16 cellular contexts compared by ENCODE assay signal in the genomic region with DNA sequence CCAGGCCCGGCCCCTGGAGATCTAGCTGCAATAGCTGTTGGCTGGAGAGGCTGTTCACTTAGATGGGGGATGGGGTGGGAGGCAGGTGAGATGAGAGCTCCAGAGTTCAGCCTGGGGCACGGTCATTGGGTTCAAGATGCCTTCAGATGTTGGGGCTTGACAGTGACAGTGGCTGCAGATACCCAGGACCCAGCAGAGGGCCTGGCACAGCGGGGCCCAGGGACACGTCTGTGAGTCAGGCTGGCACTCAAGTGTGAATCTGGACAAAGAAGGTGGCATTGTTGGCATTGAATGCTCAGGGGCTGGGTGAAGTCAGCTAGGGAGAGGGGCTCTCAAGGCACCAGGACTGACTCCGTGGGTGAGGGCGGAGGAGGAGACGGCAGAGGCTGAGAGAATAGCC.
DNase-seq lines count a peak whose midpoint lies in the region; ATAC-seq and TF ChIP-seq lines count a peak whose summit lies in the region.
"Had no signal": no experiment of that assay in that cellular context is flagged by ENCODE, and none has a peak within 500 bp of the region (broad histone marks: within the 10 kb centered on the region; RNA-seq: fewer than 3 reads in every experiment).

No MANE protein-coding gene starts in this region.

- no TSS peak for BruUV-seq in OCI-LY7 (replicated peaks; lab: Mats Ljungman, UMichigan)

- H3K9me3 ChIP-seq in OCI-LY7 (ENCODE audit: low read length) (no peaks in the 10 kb centered on the region), neutrophil (no peaks in the 10 kb centered on the region)
- H3K9me3 ChIP-seq: right lobe of liver had no signal

- peaks cover 5% of the 10 kb centered on the region for H3K9me3 Mint-ChIP-seq in T-helper 1 cell treated with Interleukin-12 subunit alpha and Interleukin-12 subunit beta and Interleukin-4 antibody, amounts not matched to agents 30 μg/mL and 1 μg/mL, for 36 hours
- H3K9me3 Mint-ChIP-seq in effector memory CD8-positive, alpha-beta T cell, result no peaks in the 10 kb centered on the region

- DNase-seq in T-helper 1 cell (no peak), OCI-LY7 (ENCODE audit: low spot score) (no peak), CD1c-positive myeloid dendritic cell (ENCODE audit: extremely low spot score) (no peak), foreskin keratinocyte (no peak)
- DNase-seq in effector memory CD8-positive, alpha-beta T cell, result no peak
- DNase-seq in activated CD4-positive, CD25-positive, alpha-beta regulatory T cell (lab: John Stamatoyannopoulos, UW), result no peak
- DNase-seq: DMS 273 treated with DMSO at 0.1 percent for 48 hours, foreskin fibroblast, NCI-H1417, NCI-H226, PC-3, T-helper 9 cell had no signal

- H3K4me1 Mint-ChIP-seq in T-helper 1 cell treated with Interleukin-12 subunit alpha and Interleukin-12 subunit beta and Interleukin-4 antibody, amounts not matched to agents 30 μg/mL and 1 μg/mL, for 36 hours (ENCODE audit: low read depth), result peaks cover 77% of the 10 kb centered on the region
- H3K4me1 Mint-ChIP-seq in effector memory CD8-positive, alpha-beta T cell (ENCODE audit: low read depth in 2 of 2), result peaks cover 79 to 87% of the 10 kb centered on the region in 2 donors

- H3K36me3 ChIP-seq in OCI-LY7 (ENCODE audit: insufficient read depth, low read length) (peaks cover 81% of the 10 kb centered on the region), neutrophil (no peaks in the 10 kb centered on the region)
- H3K36me3 ChIP-seq: right lobe of liver had no signal

- TF ChIP-seq CTCF in OCI-LY7 (conservative IDR thresholded peaks at IDR 0.05; ENCODE audit: low read length) (no peak), neutrophil (IDR thresholded peaks at IDR 0.05) (no peak), foreskin keratinocyte (conservative IDR thresholded peaks at IDR 0.05) (no peak)

- peaks cover 54% of the 10 kb centered on the region for H3K36me3 Mint-ChIP-seq in T-helper 1 cell treated with Interleukin-12 subunit alpha and Interleukin-12 subunit beta and Interleukin-4 antibody, amounts not matched to agents 30 μg/mL and 1 μg/mL, for 36 hours (ENCODE audit: low read depth)
- peaks cover 51% of the 10 kb centered on the region for H3K36me3 Mint-ChIP-seq in effector memory CD8-positive, alpha-beta T cell (ENCODE audit: insufficient read depth)

- H3K4me2 ChIP-seq in OCI-LY7 (ENCODE audit: low read length), result peak overlapping the region; percentile 82; the same call in 1 of the 2 replicates

- no peaks in the 10 kb centered on the region for H3K27me3 ChIP-seq in neutrophil
- H3K27me3 ChIP-seq in foreskin keratinocyte, result no peaks in the 10 kb centered on the region
- H3K27me3 ChIP-seq: right lobe of liver had no signal

- H3K4me3 ChIP-seq in OCI-LY7 (ENCODE audit: low read depth, low read length, poor library complexity, severe bottlenecking) (no peak overlapping the region), neutrophil (ENCODE audit: low read depth in 1 of 2, low read length in 1 of 2) (no peak overlapping the region)
- H3K4me3 ChIP-seq: right lobe of liver had no signal

- H3K4me3 Mint-ChIP-seq in T-helper 1 cell treated with Interleukin-12 subunit alpha and Interleukin-12 subunit beta and Interleukin-4 antibody, amounts not matched to agents 30 μg/mL and 1 μg/mL, for 36 hours, result no peak overlapping the region
- H3K4me3 Mint-ChIP-seq in effector memory CD8-positive, alpha-beta T cell, result peak overlapping the region; percentile 22 to 35

- H3K27ac ChIP-seq in OCI-LY7 (ENCODE audit: low read depth, low read length, poor library complexity, severe bottlenecking) (peak overlapping the region; percentile 11), neutrophil (peak overlapping the region; percentile 23), foreskin keratinocyte (no peak overlapping the region)
- H3K27ac ChIP-seq: 22Rv1, right lobe of liver had no signal

- no peak overlapping the region for H2AFZ ChIP-seq in OCI-LY7 (ENCODE audit: low read length)

- peaks cover 97% of the 10 kb centered on the region for H3K4me1 ChIP-seq in OCI-LY7 (ENCODE audit: insufficient read depth, low read length, poor library complexity, severe bottlenecking)
- H3K4me1 ChIP-seq in neutrophil (ENCODE audit: control insufficient read depth in 1 of 2, insufficient read depth in 1 of 2, low read depth in 1 of 2, low read length in 1 of 2), result peaks cover 65 to 66% of the 10 kb centered on the region in 2 experiments
- peaks cover 51% of the 10 kb centered on the region for H3K4me1 ChIP-seq in foreskin keratinocyte

- peaks cover 96% of the 10 kb centered on the region for H3K79me2 ChIP-seq in OCI-LY7 (ENCODE audit: insufficient read depth, low read depth, low read length)

- no peaks in the 10 kb centered on the region for H3K27me3 Mint-ChIP-seq in T-helper 1 cell treated with Interleukin-12 subunit alpha and Interleukin-12 subunit beta and Interleukin-4 antibody, amounts not matched to agents 30 μg/mL and 1 μg/mL, for 36 hours (ENCODE audit: low read depth)
- no peaks in the 10 kb centered on the region for H3K27me3 Mint-ChIP-seq in effector memory CD8-positive, alpha-beta T cell

- no peaks in the 10 kb centered on the region; the same call in 1 of the 2 replicates for H4K20me1 ChIP-seq in OCI-LY7 (ENCODE audit: insufficient read depth, low read length)

- intact Hi-C loops in OCI-LY7 (cut with micrococcal nuclease; ENCODE audit: unreplicated experiment), result loop anchor here (10.0 kb wide), 2 partner anchors 1204 to 1266 kb away; a partner anchor contains a TSS

- POLR2A ChIA-PET in OCI-LY7 (lab: Charles Lee), result interaction anchor here (0.7 to 1.7 kb wide), 2 partner anchors 9 to 17 kb away, joined by 3 read pairs; no protein-coding TSS in a partner anchor

- peak overlapping the region; percentile 62 for H3K27ac Mint-ChIP-seq in T-helper 1 cell treated with Interleukin-12 subunit alpha and Interleukin-12 subunit beta and Interleukin-4 antibody, amounts not matched to agents 30 μg/mL and 1 μg/mL, for 36 hours
- H3K27ac Mint-ChIP-seq in effector memory CD8-positive, alpha-beta T cell, result peak overlapping the region; percentile 69 to 93

- ATAC-seq in effector memory CD8-positive, alpha-beta T cell (replicated peaks), result no peak
- ATAC-seq in foreskin keratinocyte, result no peak
- ATAC-seq: PC-3, right lobe of liver had no signal

- H3K9me2 ChIP-seq in OCI-LY7 (ENCODE audit: insufficient read depth, low read length), result no peaks in the 10 kb centered on the region

- CTCF ChIA-PET in OCI-LY7 (lab: Charles Lee; ENCODE audit: unreplicated experiment), result no interaction called here
